ENCODE assay signal across 1 cellular context in genomic region chr19:6483235-6483634, GRCh38.
TF ChIP-seq lines count a peak whose summit lies in the region.

No MANE protein-coding gene starts in this region.

TF ChIP-seq in K562, 482 proteins besides CTCF, POLR2A, EP300 and RAD21:
- no peak for TF ChIP-seq ZNF398 (CRISPR knock-in tag; IDR thresholded peaks at IDR 0.05)
